Comparison of ENCODE assay signal across 1 cellular context in genomic region chr3:144843099-144843498, GRCh38.
TF ChIP-seq lines count a peak whose summit lies in the region.

No MANE protein-coding gene starts in this region.

TF ChIP-seq in GM23338, 12 proteins besides CTCF, POLR2A, EP300 and RAD21 (continued from another document):
- TF ChIP-seq ZNF462 (CRISPR knock-in tag; IDR thresholded peaks at IDR 0.05) (no peak), ETS1 (IDR thresholded peaks at IDR 0.05) (no peak), JUNB (IDR thresholded peaks at IDR 0.05; ENCODE audit: unreplicated experiment) (no peak), EZH2phosphoT487 (IDR thresholded peaks at IDR 0.05; ENCODE audit: unreplicated experiment) (no peak), NANOG (IDR thresholded peaks at IDR 0.05; ENCODE audit: borderline replicate concordance) (no peak), CREB1 (CRISPR knock-in tag; IDR thresholded peaks at IDR 0.05; ENCODE audit: low read depth) (no peak), REST (IDR thresholded peaks at IDR 0.05; ENCODE audit: unreplicated experiment) (no peak)
